8 cellular contexts compared by ENCODE assay signal in genomic region chr2:64807417-64807816, GRCh38.
DNase-seq lines count a peak whose midpoint lies in the region; ATAC-seq and TF ChIP-seq lines count a peak whose summit lies in the region.

No MANE protein-coding gene starts in this region.

- peak; percentile 64 for DNase-seq in activated naive CD4-positive, alpha-beta T cell treated with Interleukin-2 at 50 U/mL for 16 hours
- no peak for DNase-seq in activated naive CD4-positive, alpha-beta T cell treated with anti-CD3 and anti-CD28 coated beads, Interleukin-2, amount 10 ng/mL, durations not matched to agents 7 days and 5 days
- DNase-seq in Kasumi-1 (lab: John Stamatoyannopoulos, UW) (peak; percentile 2 to 15), amniotic epithelial cell (ENCODE audit: low read depth) (peak; percentile 100), stomach (no peak), Karpas-422 (no peak)

- 66 to 77% (median 74%) methylated on average over 4 of the region's 4 CpGs for WGBS in stomach, 5 donors

- H3K9me3 ChIP-seq in skeletal muscle satellite cell (replicated peaks; ENCODE audit: low read length) (no peaks in the 10 kb centered on the region), stomach (no peaks in the 10 kb centered on the region), Karpas-422 (ENCODE audit: low read length) (peaks cover 3% of the 10 kb centered on the region; the same call in 1 of the 2 replicates)

- TF ChIP-seq EP300 in stomach (IDR thresholded peaks at IDR 0.05): no peak

- H3K9ac ChIP-seq in skeletal muscle satellite cell (ENCODE audit: low read depth, low read length): peak overlapping the region; percentile 70
- no peak overlapping the region for H3K9ac ChIP-seq in Karpas-422 (ENCODE audit: low read length)

- H3K4me3 ChIP-seq in skeletal muscle satellite cell (ENCODE audit: low read length) (peak overlapping the region; percentile 48), stomach (no peak overlapping the region), Karpas-422 (ENCODE audit: low read length) (no peak overlapping the region)

- H3K9me2 ChIP-seq in Karpas-422 (replicated peaks; ENCODE audit: insufficient read depth, low read length): no peaks in the 10 kb centered on the region

- H3K4me3 Mint-ChIP-seq in activated naive CD4-positive, alpha-beta T cell treated with anti-CD3 and anti-CD28 coated beads, Interleukin-2, amount 10 ng/mL, durations not matched to agents 7 days and 5 days: no peak overlapping the region

- no peak overlapping the region for H2AFZ ChIP-seq in Karpas-422 (ENCODE audit: low read length)

- H3K9me3 Mint-ChIP-seq in activated naive CD4-positive, alpha-beta T cell treated with anti-CD3 and anti-CD28 coated beads, Interleukin-2, amount 10 ng/mL, durations not matched to agents 7 days and 5 days: no peaks in the 10 kb centered on the region

- peaks cover 7% of the 10 kb centered on the region for H3K4me1 Mint-ChIP-seq in activated naive CD4-positive, alpha-beta T cell treated with anti-CD3 and anti-CD28 coated beads, Interleukin-2, amount 10 ng/mL, durations not matched to agents 7 days and 5 days

- no peak for TF ChIP-seq POLR2A in stomach (IDR thresholded peaks at IDR 0.05)

- H3K36me3 ChIP-seq in skeletal muscle satellite cell (ENCODE audit: insufficient read depth, low read length): no peaks in the 10 kb centered on the region
- H3K36me3 ChIP-seq in stomach: no peaks in the 10 kb centered on the region
- H3K36me3 ChIP-seq in Karpas-422 (ENCODE audit: insufficient read depth, low read length): no peaks in the 10 kb centered on the region

- no peaks in the 10 kb centered on the region for H4K20me1 ChIP-seq in Karpas-422 (ENCODE audit: insufficient read depth, low read depth, low read length)

- peak overlapping the region; percentile 77 for H3K4me2 ChIP-seq in skeletal muscle satellite cell (ENCODE audit: low read length)
- no peak overlapping the region for H3K4me2 ChIP-seq in Karpas-422 (ENCODE audit: low read depth, low read length, poor library complexity, severe bottlenecking)

- H3K27me3 ChIP-seq in skeletal muscle satellite cell (ENCODE audit: control insufficient read depth, insufficient read depth, low read length) (no peaks in the 10 kb centered on the region), stomach (no peaks in the 10 kb centered on the region), Karpas-422 (ENCODE audit: low read length) (no peaks in the 10 kb centered on the region)

- no peak overlapping the region for H3K27ac Mint-ChIP-seq in activated naive CD4-positive, alpha-beta T cell treated with anti-CD3 and anti-CD28 coated beads, Interleukin-2, amount 10 ng/mL, durations not matched to agents 7 days and 5 days

- no peak for ATAC-seq in GM19467 (IDR thresholded peaks at IDR 0.05; ENCODE audit: unreplicated experiment)

- H3K36me3 Mint-ChIP-seq in activated naive CD4-positive, alpha-beta T cell treated with anti-CD3 and anti-CD28 coated beads, Interleukin-2, amount 10 ng/mL, durations not matched to agents 7 days and 5 days: no peaks in the 10 kb centered on the region

- no peak overlapping the region for H3K27ac ChIP-seq in stomach
- no peak overlapping the region for H3K27ac ChIP-seq in Karpas-422 (ENCODE audit: low read length)

- TF ChIP-seq CTCF in stomach (IDR thresholded peaks at IDR 0.05): no peak

- CTCF ChIA-PET in activated naive CD4-positive, alpha-beta T cell treated with anti-CD3 and anti-CD28 coated beads, Interleukin-2, amount 10 ng/mL, durations not matched to agents 7 days and 5 days (lab: Charles Lee): no interaction called here

- H3K79me2 ChIP-seq in Karpas-422 (ENCODE audit: low read length): no peaks in the 10 kb centered on the region

- peaks cover 14% of the 10 kb centered on the region for H3K27me3 Mint-ChIP-seq in activated naive CD4-positive, alpha-beta T cell treated with anti-CD3 and anti-CD28 coated beads, Interleukin-2, amount 10 ng/mL, durations not matched to agents 7 days and 5 days

- intact Hi-C loops in stomach (cut with DNase I; ENCODE audit: low total_unique reads): no loop called here

- peaks cover 37% of the 10 kb centered on the region for H3K4me1 ChIP-seq in skeletal muscle satellite cell (ENCODE audit: control insufficient read depth, insufficient read depth, low read length)
- no peaks in the 10 kb centered on the region for H3K4me1 ChIP-seq in stomach
- H3K4me1 ChIP-seq in Karpas-422 (ENCODE audit: low read length): peaks cover 21% of the 10 kb centered on the region

Comparison
In these comparisons a context has a peak if more than half of its experiments do, and no peak if none do; other contexts are left out.
1. DNase-seq: peak in activated naive CD4-positive, alpha-beta T cell treated with Interleukin-2 at 50 U/mL for 16 hours (single experiment), Kasumi-1 (2 of 2) and amniotic epithelial cell (single experiment); none in activated naive CD4-positive, alpha-beta T cell treated with anti-CD3 and anti-CD28 coated beads, Interleukin-2, amount 10 ng/mL, durations not matched to agents 7 days and 5 days (single experiment), stomach (single experiment) and Karpas-422 (single experiment).